In the genomic region with DNA sequence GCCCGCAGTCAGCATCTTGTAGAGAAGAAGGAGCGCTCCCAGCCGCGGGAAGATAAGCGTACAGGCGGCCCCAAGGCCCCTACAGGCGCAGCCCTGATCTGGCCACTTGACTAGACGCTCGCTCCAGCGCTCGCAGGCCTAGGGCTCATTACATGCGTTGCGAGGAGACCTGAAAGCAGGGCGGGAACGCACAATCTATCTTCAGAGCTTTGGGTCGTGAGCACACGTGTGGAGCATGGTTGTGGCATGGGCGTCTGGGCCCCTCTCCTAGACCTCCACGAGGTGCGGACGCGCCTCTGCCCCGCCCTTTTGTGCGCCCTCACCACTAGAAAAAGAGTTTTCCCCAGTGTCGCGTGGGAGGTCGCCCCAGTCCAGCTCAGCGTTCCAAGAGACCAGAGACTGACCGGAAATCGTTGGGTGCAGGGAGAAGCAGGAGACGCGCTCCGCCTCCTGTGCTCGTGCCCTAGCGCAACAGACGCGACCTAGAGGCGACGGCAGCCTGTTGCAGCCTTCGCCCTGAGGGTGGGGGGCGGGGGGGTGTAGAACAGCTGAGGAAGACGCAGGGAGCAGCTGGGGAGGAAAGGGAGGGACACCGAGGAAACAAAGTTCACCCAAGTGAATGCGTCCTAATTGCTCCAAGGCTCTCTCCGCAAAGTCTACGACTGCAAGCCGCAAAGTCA, we compare ENCODE assay signal across 8 cellular contexts. TPM values are rescaled to one million over a fixed set of nuclear protein-coding genes. Genes with fewer than 3 reads are reported as not detected.
DNase-seq lines count a peak whose midpoint lies in the region; ATAC-seq, FAIRE-seq and TF ChIP-seq lines count a peak whose summit lies in the region.

No MANE protein-coding gene starts in this region.

- in situ Hi-C loops in K562 (cut with MboI): no loop called here

- 53% methylated on average over 44 of the region's 47 CpGs for WGBS in K562 (ENCODE audit: insufficient coverage, low coverage, missing lambda C conversion rate)
- WGBS in spleen, 5 donors: 6 to 9% (median 7%) methylated on average over 40 to 47 of the region's 47 CpGs

- H3K4me3 Mint-ChIP-seq in GM23338: peak overlapping the region; percentile 67
- H3K4me3 Mint-ChIP-seq in immature natural killer cell: peak overlapping the region; percentile 42 to 87 (median 71)

- H2AFZ ChIP-seq in GM23338: peak overlapping the region; percentile 91
- H2AFZ ChIP-seq in K562 (ENCODE audit: low read depth, low read length): peak overlapping the region; percentile 77
- H2AFZ ChIP-seq in PC-9: no peak overlapping the region

- TF ChIP-seq CTCF in GM23338 (conservative IDR thresholded peaks at IDR 0.05; ENCODE audit: low read depth in 2 of 2) (peak; percentile 42 to 54), K562 (IDR thresholded peaks at IDR 0.05 in 2 of 3, conservative IDR thresholded peaks at IDR 0.05 in 1 of 3; ENCODE audit: insufficient read depth in 2 of 3, low read depth in 1 of 3, low read length in 3 of 3) (peak in 2 of 3 experiments; percentile 14 to 27; a peak in 2 of 6 replicates), spleen (IDR thresholded peaks at IDR 0.05 in 8 of 11, conservative IDR thresholded peaks at IDR 0.05 in 3 of 11) (peak in 2 of 11 experiments; percentile 12 to 23), PC-9 (conservative IDR thresholded peaks at IDR 0.05) (no peak)

- no peaks in the 10 kb centered on the region for H3K9me1 ChIP-seq in K562 (ENCODE audit: control insufficient read depth, insufficient read depth, low read length)

- H3K9me3 Mint-ChIP-seq in GM23338: peaks cover 16% of the 10 kb centered on the region
- H3K9me3 Mint-ChIP-seq in immature natural killer cell: no peaks in the 10 kb centered on the region

- H3K36me3 Mint-ChIP-seq in GM23338 (ENCODE audit: low read depth): peaks cover 7% of the 10 kb centered on the region
- H3K36me3 Mint-ChIP-seq in immature natural killer cell: no peaks in the 10 kb centered on the region

- BruUV-seq in K562 (replicated peaks; lab: Mats Ljungman, UMichigan) (no TSS peak), PC-9 (replicated peaks; lab: Mats Ljungman, UMichigan) (no TSS peak)

- H3K9me2 ChIP-seq in GM23338 (ENCODE audit: insufficient read depth): no peaks in the 10 kb centered on the region
- no peaks in the 10 kb centered on the region for H3K9me2 ChIP-seq in PC-9 (ENCODE audit: insufficient read depth)

- POLR2A ChIA-PET in K562 (lab: Yijun Ruan, JAX) (interaction anchor here (0.8 to 1.6 kb wide), 4 partner anchors 9 to 270 kb away, joined by 3 to 6 read pairs (median 4); no protein-coding TSS in a partner anchor), PC-9 (lab: Charles Lee; ENCODE audit: unreplicated experiment) (no interaction called here)

- peak overlapping the region; percentile 33 to 83 for H3K9ac ChIP-seq in K562 (ENCODE audit: insufficient read depth in 1 of 2, low read depth in 2 of 2, low read length in 2 of 2)

- peak; percentile 91 for DNase-seq in GM23338 (ENCODE audit: low spot score)
- DNase-seq in K562 (ENCODE audit: extremely low read depth in 1 of 4, low spot score in 3 of 4): peak; percentile 48 to 77 (median 56)
- peak in 2 of 3 donors; percentile 7 to 13 for DNase-seq in immature natural killer cell
- DNase-seq in spleen: peak; percentile 71
- no peak for DNase-seq in PC-9
- DNase-seq in NCI-H1417 treated with DMSO at 0.1 percent for 48 hours (lab: John Stamatoyannopoulos, UW): no peak
- no peak for DNase-seq in NCI-H2196 treated with DMSO at 0.1 percent for 48 hours (lab: John Stamatoyannopoulos, UW; ENCODE audit: unreplicated experiment)
- no peak for DNase-seq in cerebellar nuclear complex (lab: John Stamatoyannopoulos, UW)

- TF ChIP-seq EP300 in K562 (IDR thresholded peaks at IDR 0.05; ENCODE audit: low read length): no peak

- peak overlapping the region; percentile 48 for H3K4me3 ChIP-seq in GM23338
- H3K4me3 ChIP-seq in K562: peak overlapping the region; percentile 20
- H3K4me3 ChIP-seq in spleen: peak overlapping the region in 7 of 8 donors; percentile 14 to 60 (median 30)
- H3K4me3 ChIP-seq in PC-9: no peak overlapping the region

- H3K4me1 ChIP-seq in GM23338 (ENCODE audit: insufficient read depth) (peaks cover 29% of the 10 kb centered on the region), K562 (replicated peaks in 1 of 2; ENCODE audit: control insufficient read depth in 2 of 2, insufficient read depth in 2 of 2, low read length in 2 of 2) (peaks cover 0 to 12% of the 10 kb centered on the region in 2 experiments; a peak in 2 of 5 replicates), spleen (peaks cover 15 to 40% (median 35%) of the 10 kb centered on the region in 6 donors), PC-9 (replicated peaks; ENCODE audit: insufficient read depth) (no peaks in the 10 kb centered on the region)

- CTCF ChIA-PET in K562 (lab: Yijun Ruan, JAX; ENCODE audit: low intra/inter-chr PET ratio): no interaction called here
- CTCF ChIA-PET in PC-9 (lab: Charles Lee): no interaction called here

- H3K27me3 Mint-ChIP-seq in GM23338 (ENCODE audit: insufficient read depth, low read depth, poor library complexity) (peaks cover 56% of the 10 kb centered on the region), immature natural killer cell (ENCODE audit: low read depth in 3 of 3) (peaks cover 46 to 57% (median 48%) of the 10 kb centered on the region in 3 donors)

- H3K9me3 ChIP-seq in K562 (replicated peaks; ENCODE audit: control insufficient read depth, insufficient read depth, low read depth, low read length) (0 out of 2 replicates have a peak, but pooled peaks cover 2% of the 10 kb centered on the region), spleen (no peaks in the 10 kb centered on the region), PC-9 (ENCODE audit: insufficient read depth, low read depth) (no peaks in the 10 kb centered on the region)

- TF ChIP-seq POLR2A in K562 (conservative IDR thresholded peaks at IDR 0.05) (peak; percentile 60), spleen (IDR thresholded peaks at IDR 0.05) (no peak)

- no peak for TF ChIP-seq RAD21 in K562 (CRISPR knock-in tag; conservative IDR thresholded peaks at IDR 0.05 in 1 of 2, IDR thresholded peaks at IDR 0.05 in 1 of 2)

- H3F3A ChIP-seq in GM23338 (replicated peaks; ENCODE audit: low read depth) (peaks cover 21% of the 10 kb centered on the region), PC-9 (ENCODE audit: insufficient read depth, low read depth) (no peaks in the 10 kb centered on the region)

- peak; percentile 11 for FAIRE-seq in K562 (lab: Jason Lieb, UNC)

- H3K79me2 ChIP-seq in GM23338 (replicated peaks; ENCODE audit: insufficient read depth) (no peaks in the 10 kb centered on the region), K562 (ENCODE audit: control insufficient read depth, insufficient read depth, low read length) (no peaks in the 10 kb centered on the region), PC-9 (ENCODE audit: low read depth) (no peaks in the 10 kb centered on the region)

- H3K27me3 ChIP-seq in GM23338 (ENCODE audit: insufficient read depth) (peaks cover 86% of the 10 kb centered on the region), K562 (ENCODE audit: control insufficient read depth in 2 of 2, insufficient read depth in 2 of 2, low read length in 2 of 2) (no peaks in the 10 kb centered on the region), spleen (replicated peaks in 1 of 7) (peaks cover 0 to 85% (median 51%) of the 10 kb centered on the region in 7 donors), PC-9 (ENCODE audit: insufficient read depth, low read depth) (no peaks in the 10 kb centered on the region)

- H3K4me1 Mint-ChIP-seq in GM23338 (peaks cover 19% of the 10 kb centered on the region), immature natural killer cell (peaks cover 41 to 42% of the 10 kb centered on the region in 2 donors)

- H3K4me2 ChIP-seq in GM23338 (peak overlapping the region; percentile 76), K562 (ENCODE audit: insufficient read depth, low read length) (peak overlapping the region; percentile 57), PC-9 (no peak overlapping the region)

- H3K27ac Mint-ChIP-seq in GM23338 (no peak overlapping the region), immature natural killer cell (no peak overlapping the region)

- H3K27ac ChIP-seq in GM23338 (ENCODE audit: low read depth) (no peak overlapping the region), K562 (ENCODE audit: extremely low read depth, low read depth, low read length) (peak overlapping the region; percentile 61), spleen (peak overlapping the region in 6 of 8 donors; percentile 39 to 63 (median 58)), PC-9 (no peak overlapping the region)

- H4K20me1 ChIP-seq in GM23338 (replicated peaks; ENCODE audit: insufficient read depth): no peaks in the 10 kb centered on the region; the same call in 1 of the 2 replicates
- no peaks in the 10 kb centered on the region for H4K20me1 ChIP-seq in K562 (replicated peaks; ENCODE audit: control insufficient read depth, insufficient read depth, low read length)
- H4K20me1 ChIP-seq in PC-9 (ENCODE audit: insufficient read depth): no peaks in the 10 kb centered on the region

- intact Hi-C loops in K562 (cut with micrococcal nuclease) (no loop called here), spleen (cut with DNase I; ENCODE audit: low total_unique reads) (no loop called here), PC-9 (cut with micrococcal nuclease; ENCODE audit: unreplicated experiment) (no loop called here)

- H3K36me3 ChIP-seq in GM23338 (ENCODE audit: insufficient read depth) (no peaks in the 10 kb centered on the region), K562 (ENCODE audit: control insufficient read depth, insufficient read depth, low read length) (no peaks in the 10 kb centered on the region), spleen (peaks cover 0 to under 1% (median 0%) of the 10 kb centered on the region in 6 donors), PC-9 (ENCODE audit: low read depth) (no peaks in the 10 kb centered on the region)

- ATAC-seq in GM23338 (peak; percentile 75), K562 (peak; percentile 90)

RNA-seq across cellular contexts. Expression of a gene that starts 12.6 kb away (rescaled TPM):
- total RNA-seq in GM23338 (2014; rRNA removed; shearing (Covaris generic)): 0.49 and 0.85 TPM in 2 replicates
- polyA plus RNA-seq in GM23338 (2016; fragmentation: Nextera tagmentation; extraction: Ambion mirVana) (0.56 and 0.71 TPM in 2 replicates), K562 (2011; rRNA removed) (1.3 and 2.1 TPM in 2 replicates), K562 (2014; fragmentation: Illumina TruSeq; extraction: Trizol) (3.9 and 4.6 TPM in 2 replicates), K562 (2014; fragmentation: Nextera tagmentation; extraction: Ambion mirVana) (1 to 10 TPM; 1.3 to 2.1 TPM), K562 (2014; rRNA removed) (2.5 and 3.2 TPM in 2 replicates), immature natural killer cell (10 to 100 TPM; 21.0 to 46.7 (median 21.7) TPM), spleen (1 to 10 TPM in 1 of 3 donors, under 1 TPM in 2; 0.64 to 1.9 (median 0.96) TPM)
- total RNA-seq in K562 (2011; cell fraction: chromatin; rRNA removed; ENCODE audit: low replicate concordance): 5.8 and 8.4 TPM in 2 replicates
- 4.6 and 5.5 TPM in 2 replicates for total RNA-seq in K562 (2011; cell fraction: nucleolus; rRNA removed)
- 5.2 and 5.6 TPM in 2 replicates for total RNA-seq in K562 (2011; cell fraction: nucleoplasm; rRNA removed)
- total RNA-seq in K562 (2014; rRNA removed) (0.95 and 1.3 TPM in 2 replicates), K562 (2014; rRNA removed; fragmentation: Illumina TruSeq; extraction: Trizol) (1.3 and 1.4 TPM in 2 replicates), K562 (2015; rRNA removed; fragmentation: Illumina TruSeq; extraction: Trizol) (0.94 and 1.1 TPM in 2 replicates), K562 (2021) (5.1 and 5.6 TPM in 2 replicates), spleen (10 to 100 TPM in 1 of 7 donors, 1 to 10 TPM in 5, under 1 TPM in 1; 0.56 to 13.1 (median 3.2) TPM), PC-9 (2021) (2.3 and 3.0 TPM in 2 replicates)
- polyA plus RNA-seq in K562 (2011; cell fraction: cytosol; rRNA removed): 1.5 and 1.6 TPM in 2 replicates
- 6.8 and 9.0 TPM in 2 replicates for polyA plus RNA-seq in K562 (2011; cell fraction: nucleus; rRNA removed)
- polyA plus RNA-seq in K562 (2012): 2.3 and 2.9 TPM in 2 replicates
- polyA minus RNA-seq in K562 (2011; rRNA and poly(A)+ RNA removed): 0.88 and 1.8 TPM in 2 replicates
- 1.0 and 3.6 TPM in 2 replicates for polyA minus RNA-seq in K562 (2011; cell fraction: cytosol; rRNA and poly(A)+ RNA removed)
- polyA minus RNA-seq in K562 (2011; cell fraction: nucleus; rRNA and poly(A)+ RNA removed): 4.2 and 5.6 TPM in 2 replicates

Comparison
In these comparisons a context has a peak if more than half of its experiments do, and no peak if none do; other contexts are left out.
1. DNase-seq: peak in GM23338 (single experiment), K562 (4 of 4), immature natural killer cell (2 of 3) and spleen (single experiment); none in PC-9 (0 of 2), NCI-H1417 treated with DMSO at 0.1 percent for 48 hours (single experiment), NCI-H2196 treated with DMSO at 0.1 percent for 48 hours (single experiment) and cerebellar nuclear complex (0 of 2).
2. H3K27ac ChIP-seq: peak in K562 (single experiment) and spleen (6 of 8); none in GM23338 (single experiment) and PC-9 (single experiment).